Comparison of ENCODE assay signal across 11 cellular contexts in genomic region chr15:65232520-65232919, GRCh38. TPM values are rescaled to one million over a fixed set of nuclear protein-coding genes. Genes with fewer than 3 reads are reported as not detected.
"Had no signal": no experiment of that assay in that cellular context is flagged by ENCODE, and none has a peak within 500 bp of the region (broad histone marks: within the 10 kb centered on the region; RNA-seq: fewer than 3 reads in every experiment).

No MANE protein-coding gene starts in this region.

- H3K9me3 ChIP-seq: HAP-1 had no signal

- FAIRE-seq: H1, H54 had no signal

- H3K27ac ChIP-seq: GM23248 had no signal

- DNase-seq: GM23248, GOT3, H7, H9, HCEC 1CT, HFFc6 had no signal

- H3K4me3 ChIP-seq: GM23248, GM23338, HAP-1 had no signal

- ATAC-seq: GM23338, HCT116 had no signal

- H3K9ac ChIP-seq: GM23248 had no signal

- H3K4me2 ChIP-seq: GM23338 had no signal

- H2AFZ ChIP-seq: GM23248, GM23338 had no signal

- H3K36me3 ChIP-seq: HAP-1 had no signal

RNA-seq across cellular contexts. Expression of gene CILP, which starts 21.2 kb away (rescaled TPM):
- total RNA-seq: H1, H7 had no signal
- polyA plus RNA-seq: GM23338 had no signal
